Comparison of ENCODE assay signal across 17 cellular contexts in the genomic region with DNA sequence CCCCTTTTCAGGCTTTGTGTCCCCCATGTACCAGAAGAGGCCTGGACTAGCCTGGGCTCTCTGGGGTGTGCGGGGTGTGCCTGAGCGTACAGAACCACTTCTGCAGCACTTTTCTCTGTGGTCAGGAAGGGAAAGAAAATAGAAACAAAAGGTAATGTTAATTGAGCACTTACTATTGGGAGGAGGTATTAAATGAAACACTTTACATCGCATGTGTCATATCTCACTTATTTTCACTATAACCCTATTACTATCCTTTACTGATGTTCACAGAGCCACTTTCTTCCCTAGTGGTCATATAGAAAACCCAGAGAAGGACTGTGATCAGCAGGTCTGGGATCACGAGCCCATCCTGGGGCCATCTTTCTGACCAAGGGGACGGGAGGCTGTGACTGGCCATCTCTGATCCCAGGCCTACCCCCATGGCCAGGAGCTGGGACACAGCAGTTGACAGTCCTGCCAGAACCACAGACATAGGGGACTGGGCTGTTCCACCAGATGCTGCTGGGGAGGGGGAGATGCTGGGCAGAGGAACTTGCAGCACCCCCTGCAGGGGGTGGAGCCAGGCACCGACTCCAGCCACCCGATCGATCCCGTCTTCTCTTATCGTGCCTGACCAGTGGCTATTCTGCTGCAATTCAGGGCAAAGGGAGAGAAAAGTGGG.
"Had no signal": no experiment of that assay in that cellular context is flagged by ENCODE, and none has a peak within 500 bp of the region (broad histone marks: within the 10 kb centered on the region; RNA-seq: fewer than 3 reads in every experiment).

No MANE protein-coding gene starts in this region.

- H3K27me3 ChIP-seq: adrenal gland, cardiac muscle cell, neutrophil, right atrium auricular region, transverse colon had no signal

- ATAC-seq: activated CD8-positive, alpha-beta memory T cell treated with anti-CD3 and anti-CD28 coated beads, Interleukin-2, amount 10 ng/mL, durations not matched to agents 7 days and 5 days; lower lobe of right lung; T-cell had no signal

- H3K36me3 ChIP-seq: adrenal gland, cardiac muscle cell, lower lobe of right lung, neutrophil, right atrium auricular region, transverse colon had no signal

- DNase-seq: activated CD4-positive, alpha-beta T cell treated with anti-CD3 and anti-CD28 coated beads, Interleukin-2, amount 50 U/mL, for 48 hours; activated CD4-positive, CD25-positive, alpha-beta regulatory T cell treated with anti-CD3 and anti-CD28 coated beads, Interleukin-2, amount 50 U/mL, for 72 hours; activated CD8-positive, alpha-beta memory T cell treated with anti-CD3 and anti-CD28 coated beads, Interleukin-2, amount 10 ng/mL, durations not matched to agents 7 days and 5 days; activated T-cell treated with anti-CD3 and anti-CD28 coated beads, Interleukin-2, amount 50 U/mL, for 24 hours; adrenal gland; hippocampal formation; lower lobe of right lung; small intestine; stimulated activated CD4-positive, alpha-beta T cell treated with anti-CD3 and anti-CD28 coated beads, Interleukin-4, amount 100 ng/mL, for 24 hours; stimulated activated naive CD4-positive, alpha-beta T cell; T-cell; T-helper 9 cell; transverse colon had no signal

- H3K4me1 Mint-ChIP-seq: activated CD8-positive, alpha-beta memory T cell treated with anti-CD3 and anti-CD28 coated beads, Interleukin-2, amount 10 ng/mL, durations not matched to agents 7 days and 5 days; activated naive CD4-positive, alpha-beta T cell treated with anti-CD3 and anti-CD28 coated beads, Interleukin-2, amount 50 U/mL, for 24 hours; T-cell had no signal

- H3K27me3 Mint-ChIP-seq: activated CD8-positive, alpha-beta memory T cell treated with anti-CD3 and anti-CD28 coated beads, Interleukin-2, amount 10 ng/mL, durations not matched to agents 7 days and 5 days; activated naive CD4-positive, alpha-beta T cell treated with anti-CD3 and anti-CD28 coated beads, Interleukin-2, amount 50 U/mL, for 24 hours; activated T-cell treated with anti-CD3 and anti-CD28 coated beads, Interleukin-2, amount 50 U/mL, for 24 hours; T-cell had no signal

- H3K36me3 Mint-ChIP-seq: activated CD8-positive, alpha-beta memory T cell treated with anti-CD3 and anti-CD28 coated beads, Interleukin-2, amount 10 ng/mL, durations not matched to agents 7 days and 5 days; activated naive CD4-positive, alpha-beta T cell treated with anti-CD3 and anti-CD28 coated beads, Interleukin-2, amount 50 U/mL, for 24 hours; T-cell had no signal

- H3K9me3 ChIP-seq: adrenal gland, lower lobe of right lung, neutrophil, right atrium auricular region, transverse colon had no signal

- H3K4me1 ChIP-seq: adrenal gland, lower lobe of right lung, right atrium auricular region had no signal

- H3K27ac Mint-ChIP-seq: activated CD8-positive, alpha-beta memory T cell treated with anti-CD3 and anti-CD28 coated beads, Interleukin-2, amount 10 ng/mL, durations not matched to agents 7 days and 5 days; activated naive CD4-positive, alpha-beta T cell treated with anti-CD3 and anti-CD28 coated beads, Interleukin-2, amount 50 U/mL, for 24 hours; activated T-cell treated with anti-CD3 and anti-CD28 coated beads, Interleukin-2, amount 50 U/mL, for 24 hours; T-cell had no signal

- H3K4me3 ChIP-seq: adrenal gland, cardiac muscle cell, lower lobe of right lung, right atrium auricular region, transverse colon had no signal

- H3K4me3 Mint-ChIP-seq: activated CD8-positive, alpha-beta memory T cell treated with anti-CD3 and anti-CD28 coated beads, Interleukin-2, amount 10 ng/mL, durations not matched to agents 7 days and 5 days; activated naive CD4-positive, alpha-beta T cell treated with anti-CD3 and anti-CD28 coated beads, Interleukin-2, amount 50 U/mL, for 24 hours; activated T-cell treated with anti-CD3 and anti-CD28 coated beads, Interleukin-2, amount 50 U/mL, for 24 hours; T-cell had no signal

- H3K27ac ChIP-seq: adrenal gland, lower lobe of right lung, neutrophil, right atrium auricular region, transverse colon had no signal

- H3K9me3 Mint-ChIP-seq: activated naive CD4-positive, alpha-beta T cell treated with anti-CD3 and anti-CD28 coated beads, Interleukin-2, amount 50 U/mL, for 24 hours; activated T-cell treated with anti-CD3 and anti-CD28 coated beads, Interleukin-2, amount 50 U/mL, for 24 hours; T-cell had no signal
